Comparison of ENCODE assay signal across 1 cellular context in genomic region chr16:87391950-87392822, GRCh38.
A peak's percentile ranks its signal among the peaks of the same experiment; 100 is the strongest.
TF ChIP-seq lines count a peak whose summit lies in the region.

TSS of gene MAP1LC3B (plus strand) at chr16:87392336. CDS start at chr16:87392428, 92 bp downstream.

TF ChIP-seq in HepG2, 621 proteins besides CTCF, POLR2A, EP300 and RAD21 (continued from another document and continues in another):
- TF ChIP-seq ZBTB49 (CRISPR knock-in tag; IDR thresholded peaks at IDR 0.05; ENCODE audit: borderline replicate concordance) (peak; percentile 73; the same call in 1 of the 2 replicates), ZNF329 (CRISPR knock-in tag; IDR thresholded peaks at IDR 0.05; ENCODE audit: low read depth) (peak; percentile 87), RFX1 (IDR thresholded peaks at IDR 0.05) (no peak), IRF2 (CRISPR knock-in tag; IDR thresholded peaks at IDR 0.05) (peak; percentile 95), IRF9 (CRISPR knock-in tag; IDR thresholded peaks at IDR 0.05; ENCODE audit: borderline replicate concordance) (peak; percentile 85; the same call in 1 of the 2 replicates), GLI4 (CRISPR knock-in tag; IDR thresholded peaks at IDR 0.05; ENCODE audit: borderline replicate concordance) (peak; percentile 97; the same call in 1 of the 2 replicates), DZIP1 (CRISPR knock-in tag; IDR thresholded peaks at IDR 0.05) (peak; percentile 71; the same call in 1 of the 2 replicates), GATA4 (IDR thresholded peaks at IDR 0.05; ENCODE audit: borderline replicate concordance, low read depth) (no peak), THAP11 (CRISPR knock-in tag; IDR thresholded peaks at IDR 0.05) (peak; percentile 95), CBFB (CRISPR knock-in tag; IDR thresholded peaks at IDR 0.05) (peak; percentile 97), KLF16 (CRISPR knock-in tag; IDR thresholded peaks at IDR 0.05) (peak in 1 of 2 experiments; percentile 82; a peak in 2 of 4 replicates), MTF2 (CRISPR knock-in tag; IDR thresholded peaks at IDR 0.05; ENCODE audit: borderline replicate concordance) (no peak; the same call in 1 of the 2 replicates), ATF5 (CRISPR knock-in tag; IDR thresholded peaks at IDR 0.05; ENCODE audit: low read depth) (no peak), BCL6 (CRISPR knock-in tag; IDR thresholded peaks at IDR 0.05) (peak; percentile 76; the same call in 1 of the 2 replicates), ZNF225 (CRISPR knock-in tag; IDR thresholded peaks at IDR 0.05) (peak; percentile 76; the same call in 1 of the 2 replicates), NR2F2 (IDR thresholded peaks at IDR 0.05; ENCODE audit: borderline replicate concordance, low read depth) (peak; percentile 46; the same call in 1 of the 2 replicates), ZNF761 (CRISPR knock-in tag; conservative IDR thresholded peaks at IDR 0.05) (peak; percentile 87; the same call in 1 of the 2 replicates), SMAD3 (CRISPR knock-in tag; IDR thresholded peaks at IDR 0.05) (peak; percentile 87; the same call in 1 of the 2 replicates), KLF9 (CRISPR knock-in tag; IDR thresholded peaks at IDR 0.05; ENCODE audit: low read depth) (peak; percentile 60; the same call in 1 of the 2 replicates), ZNF30 (CRISPR knock-in tag; IDR thresholded peaks at IDR 0.05) (no peak), SAP130 (CRISPR knock-in tag; IDR thresholded peaks at IDR 0.05; ENCODE audit: low read depth) (peak; percentile 99), FOXK2 (IDR thresholded peaks at IDR 0.05) (peak; percentile 46; the same call in 1 of the 2 replicates), ZNF660 (CRISPR knock-in tag; IDR thresholded peaks at IDR 0.05; ENCODE audit: borderline replicate concordance, low read depth) (no peak), SUZ12 (IDR thresholded peaks at IDR 0.05; ENCODE audit: low read depth, low read length) (no peak), REPIN1 (CRISPR knock-in tag; IDR thresholded peaks at IDR 0.05; ENCODE audit: borderline replicate concordance, low read depth) (peak; percentile 98), MTA3 (CRISPR knock-in tag; IDR thresholded peaks at IDR 0.05) (no peak), ZFP1 (CRISPR knock-in tag; IDR thresholded peaks at IDR 0.05) (no peak), ZMAT3 (CRISPR knock-in tag; conservative IDR thresholded peaks at IDR 0.05) (peak; percentile 92), RCOR2 (CRISPR knock-in tag; IDR thresholded peaks at IDR 0.05) (0 out of 2 replicates have a peak, but pooled peaks have one; percentile 13), EZH2 (conservative IDR thresholded peaks at IDR 0.05; ENCODE audit: low read depth, low read length) (no peak), REXO4 (CRISPR knock-in tag; IDR thresholded peaks at IDR 0.05; ENCODE audit: borderline replicate concordance) (no peak), LCORL (IDR thresholded peaks at IDR 0.05) (no peak), LCORL (CRISPR knock-in tag; IDR thresholded peaks at IDR 0.05) (no peak), ZNF720 (CRISPR knock-in tag; IDR thresholded peaks at IDR 0.05) (no peak), HIVEP1 (CRISPR knock-in tag; IDR thresholded peaks at IDR 0.05) (no peak; the same call in none of the 2 replicates), ZNF20 (CRISPR knock-in tag; IDR thresholded peaks at IDR 0.05) (no peak), FOXM1 (CRISPR knock-in tag; IDR thresholded peaks at IDR 0.05) (peak; percentile 84; the same call in 1 of the 2 replicates)
- TF ChIP-seq, protein P1, sequence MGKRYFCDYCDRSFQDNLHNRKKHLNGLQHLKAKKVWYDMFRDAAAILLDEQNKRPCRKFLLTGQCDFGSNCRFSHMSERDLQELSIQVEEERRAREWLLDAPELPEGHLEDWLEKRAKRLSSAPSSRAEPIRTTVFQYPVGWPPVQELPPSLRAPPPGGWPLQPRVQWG (CRISPR knock-in tag; IDR thresholded peaks at IDR 0.05; ENCODE audit: borderline replicate concordance, low read depth): no peak
- TF ChIP-seq, protein P2, sequence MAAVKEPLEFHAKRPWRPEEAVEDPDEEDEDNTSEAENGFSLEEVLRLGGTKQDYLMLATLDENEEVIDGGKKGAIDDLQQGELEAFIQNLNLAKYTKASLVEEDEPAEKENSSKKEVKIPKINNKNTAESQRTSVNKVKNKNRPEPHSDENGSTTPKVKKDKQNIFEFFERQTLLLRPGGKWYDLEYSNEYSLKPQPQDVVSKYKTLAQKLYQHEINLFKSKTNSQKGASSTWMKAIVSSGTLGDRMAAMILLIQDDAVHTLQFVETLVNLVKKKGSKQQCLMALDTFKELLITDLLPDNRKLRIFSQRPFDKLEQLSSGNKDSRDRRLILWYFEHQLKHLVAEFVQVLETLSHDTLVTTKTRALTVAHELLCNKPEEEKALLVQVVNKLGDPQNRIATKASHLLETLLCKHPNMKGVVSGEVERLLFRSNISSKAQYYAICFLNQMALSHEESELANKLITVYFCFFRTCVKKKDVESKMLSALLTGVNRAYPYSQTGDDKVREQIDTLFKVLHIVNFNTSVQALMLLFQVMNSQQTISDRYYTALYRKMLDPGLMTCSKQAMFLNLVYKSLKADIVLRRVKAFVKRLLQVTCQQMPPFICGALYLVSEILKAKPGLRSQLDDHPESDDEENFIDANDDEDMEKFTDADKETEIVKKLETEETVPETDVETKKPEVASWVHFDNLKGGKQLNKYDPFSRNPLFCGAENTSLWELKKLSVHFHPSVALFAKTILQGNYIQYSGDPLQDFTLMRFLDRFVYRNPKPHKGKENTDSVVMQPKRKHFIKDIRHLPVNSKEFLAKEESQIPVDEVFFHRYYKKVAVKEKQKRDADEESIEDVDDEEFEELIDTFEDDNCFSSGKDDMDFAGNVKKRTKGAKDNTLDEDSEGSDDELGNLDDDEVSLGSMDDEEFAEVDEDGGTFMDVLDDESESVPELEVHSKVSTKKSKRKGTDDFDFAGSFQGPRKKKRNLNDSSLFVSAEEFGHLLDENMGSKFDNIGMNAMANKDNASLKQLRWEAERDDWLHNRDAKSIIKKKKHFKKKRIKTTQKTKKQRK (IDR thresholded peaks at IDR 0.05; ENCODE audit: low read length): no peak
- TF ChIP-seq, protein P3, sequence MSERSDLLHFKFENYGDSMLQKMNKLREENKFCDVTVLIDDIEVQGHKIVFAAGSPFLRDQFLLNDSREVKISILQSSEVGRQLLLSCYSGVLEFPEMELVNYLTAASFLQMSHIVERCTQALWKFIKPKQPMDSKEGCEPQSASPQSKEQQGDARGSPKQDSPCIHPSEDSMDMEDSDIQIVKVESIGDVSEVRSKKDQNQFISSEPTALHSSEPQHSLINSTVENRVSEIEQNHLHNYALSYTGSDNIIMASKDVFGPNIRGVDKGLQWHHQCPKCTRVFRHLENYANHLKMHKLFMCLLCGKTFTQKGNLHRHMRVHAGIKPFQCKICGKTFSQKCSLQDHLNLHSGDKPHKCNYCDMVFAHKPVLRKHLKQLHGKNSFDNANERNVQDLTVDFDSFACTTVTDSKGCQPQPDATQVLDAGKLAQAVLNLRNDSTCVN (CRISPR knock-in tag; IDR thresholded peaks at IDR 0.05; ENCODE audit: borderline replicate concordance): peak; percentile 90
- TF ChIP-seq, protein P4, sequence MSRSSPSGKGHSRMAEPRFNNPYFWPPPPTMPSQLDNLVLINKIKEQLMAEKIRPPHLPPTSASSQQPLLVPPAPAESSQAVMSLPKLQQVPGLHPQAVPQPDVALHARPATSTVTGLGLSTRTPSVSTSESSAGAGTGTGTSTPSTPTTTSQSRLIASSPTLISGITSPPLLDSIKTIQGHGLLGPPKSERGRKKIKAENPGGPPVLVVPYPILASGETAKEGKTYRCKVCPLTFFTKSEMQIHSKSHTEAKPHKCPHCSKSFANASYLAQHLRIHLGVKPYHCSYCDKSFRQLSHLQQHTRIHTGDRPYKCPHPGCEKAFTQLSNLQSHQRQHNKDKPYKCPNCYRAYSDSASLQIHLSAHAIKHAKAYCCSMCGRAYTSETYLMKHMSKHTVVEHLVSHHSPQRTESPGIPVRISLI (CRISPR knock-in tag; IDR thresholded peaks at IDR 0.05; ENCODE audit: borderline replicate concordance): peak; percentile 44; the same call in 1 of the 2 replicates
- TF ChIP-seq, protein P5, sequence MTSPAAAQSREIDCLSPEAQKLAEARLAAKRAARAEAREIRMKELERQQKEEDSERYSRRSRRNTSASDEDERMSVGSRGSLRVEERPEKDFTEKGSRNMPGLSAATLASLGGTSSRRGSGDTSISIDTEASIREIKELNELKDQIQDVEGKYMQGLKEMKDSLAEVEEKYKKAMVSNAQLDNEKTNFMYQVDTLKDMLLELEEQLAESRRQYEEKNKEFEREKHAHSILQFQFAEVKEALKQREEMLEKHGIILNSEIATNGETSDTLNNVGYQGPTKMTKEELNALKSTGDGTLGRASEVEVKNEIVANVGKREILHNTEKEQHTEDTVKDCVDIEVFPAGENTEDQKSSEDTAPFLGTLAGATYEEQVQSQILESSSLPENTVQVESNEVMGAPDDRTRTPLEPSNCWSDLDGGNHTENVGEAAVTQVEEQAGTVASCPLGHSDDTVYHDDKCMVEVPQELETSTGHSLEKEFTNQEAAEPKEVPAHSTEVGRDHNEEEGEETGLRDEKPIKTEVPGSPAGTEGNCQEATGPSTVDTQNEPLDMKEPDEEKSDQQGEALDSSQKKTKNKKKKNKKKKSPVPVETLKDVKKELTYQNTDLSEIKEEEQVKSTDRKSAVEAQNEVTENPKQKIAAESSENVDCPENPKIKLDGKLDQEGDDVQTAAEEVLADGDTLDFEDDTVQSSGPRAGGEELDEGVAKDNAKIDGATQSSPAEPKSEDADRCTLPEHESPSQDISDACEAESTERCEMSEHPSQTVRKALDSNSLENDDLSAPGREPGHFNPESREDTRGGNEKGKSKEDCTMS (CRISPR knock-in tag; conservative IDR thresholded peaks at IDR 0.05): no peak
- TF ChIP-seq, protein P6, sequence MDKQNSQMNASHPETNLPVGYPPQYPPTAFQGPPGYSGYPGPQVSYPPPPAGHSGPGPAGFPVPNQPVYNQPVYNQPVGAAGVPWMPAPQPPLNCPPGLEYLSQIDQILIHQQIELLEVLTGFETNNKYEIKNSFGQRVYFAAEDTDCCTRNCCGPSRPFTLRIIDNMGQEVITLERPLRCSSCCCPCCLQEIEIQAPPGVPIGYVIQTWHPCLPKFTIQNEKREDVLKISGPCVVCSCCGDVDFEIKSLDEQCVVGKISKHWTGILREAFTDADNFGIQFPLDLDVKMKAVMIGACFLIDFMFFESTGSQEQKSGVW (CRISPR knock-in tag; IDR thresholded peaks at IDR 0.05; ENCODE audit: borderline replicate concordance): no peak
